In genomic region chr20:14562976-14563375, GRCh38 we compare ENCODE assay signal across 1 cellular context.
TF ChIP-seq lines count a peak whose summit lies in the region.

No MANE protein-coding gene starts in this region.

TF ChIP-seq in GM23338, 12 proteins besides CTCF, POLR2A, EP300 and RAD21 (continued from another document):
- TF ChIP-seq ZNF462 (CRISPR knock-in tag; IDR thresholded peaks at IDR 0.05) (no peak), JUNB (IDR thresholded peaks at IDR 0.05; ENCODE audit: unreplicated experiment) (no peak), EZH2phosphoT487 (IDR thresholded peaks at IDR 0.05; ENCODE audit: unreplicated experiment) (no peak), REST (IDR thresholded peaks at IDR 0.05; ENCODE audit: unreplicated experiment) (no peak), ZNF114 (CRISPR knock-in tag; IDR thresholded peaks at IDR 0.05) (no peak), NANOG (IDR thresholded peaks at IDR 0.05; ENCODE audit: borderline replicate concordance) (no peak)
